ENCODE assay signal across 1 cellular context in the genomic region with DNA sequence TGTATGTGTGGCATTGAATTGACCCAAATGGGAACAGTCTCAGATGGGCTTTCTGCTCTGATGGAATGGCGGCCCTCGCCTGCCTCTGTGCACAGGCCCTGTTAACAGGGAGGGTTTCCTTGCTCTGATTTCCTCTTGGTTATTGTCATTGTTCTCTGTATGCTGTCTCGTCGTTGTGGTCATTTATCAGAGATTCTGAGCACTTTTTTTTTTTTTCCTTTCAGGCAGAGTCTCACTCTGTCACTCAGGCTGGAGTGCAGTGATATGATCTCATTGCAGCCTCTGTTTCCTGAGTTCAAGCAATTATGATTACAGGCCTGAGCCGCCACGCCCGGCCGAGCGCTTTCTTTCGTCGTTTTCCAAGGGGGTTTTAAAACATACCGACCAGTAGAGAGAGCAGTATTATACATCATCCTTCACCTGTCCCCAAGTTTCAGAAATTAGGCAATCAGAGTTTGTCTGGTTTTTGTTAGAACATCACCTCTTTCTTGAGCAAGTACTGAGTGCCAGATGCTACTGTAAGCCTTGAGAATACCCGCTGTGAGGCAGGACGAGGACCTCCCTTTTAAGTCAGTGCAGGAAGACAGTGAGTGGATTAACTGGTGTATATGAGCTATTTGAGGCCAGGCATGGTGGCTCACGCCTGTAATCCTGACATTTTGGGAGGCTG.
TF ChIP-seq lines count a peak whose summit lies in the region.

No MANE protein-coding gene starts in this region.

TF ChIP-seq in H1, 55 proteins besides CTCF, POLR2A, EP300 and RAD21 (continued from another document):
- TF ChIP-seq SP2 (IDR thresholded peaks at IDR 0.05; ENCODE audit: low read length) (no peak), TAF1 (IDR thresholded peaks at IDR 0.05; ENCODE audit: low read depth, low read length) (no peak), EGR1 (IDR thresholded peaks at IDR 0.05; ENCODE audit: borderline replicate concordance, low read depth, low read length) (no peak), BACH1 (IDR thresholded peaks at IDR 0.05; ENCODE audit: low read length) (no peak), YY1 (IDR thresholded peaks at IDR 0.05; ENCODE audit: low read depth, low read length) (no peak), CBX8 (IDR thresholded peaks at IDR 0.05; ENCODE audit: borderline replicate concordance, low read depth, low read length) (no peak), SIX5 (IDR thresholded peaks at IDR 0.05; ENCODE audit: low read depth, low read length) (no peak), KDM4A (IDR thresholded peaks at IDR 0.05; ENCODE audit: low read depth, low read length, severe bottlenecking) (no peak), JUND (IDR thresholded peaks at IDR 0.05; ENCODE audit: low read length) (no peak), SIN3A (conservative IDR thresholded peaks at IDR 0.05 in 1 of 2, IDR thresholded peaks at IDR 0.05 in 1 of 2; ENCODE audit: low read depth in 1 of 2, low read length in 2 of 2) (no peak), POU5F1 (IDR thresholded peaks at IDR 0.05; ENCODE audit: low read depth, low read length) (no peak), RBBP5 (IDR thresholded peaks at IDR 0.05; ENCODE audit: borderline replicate concordance, low read depth, low read length) (no peak), GTF2F1 (IDR thresholded peaks at IDR 0.05; ENCODE audit: borderline replicate concordance, low read depth, low read length) (no peak), EZH2 (IDR thresholded peaks at IDR 0.05; ENCODE audit: low read depth, low read length, severe bottlenecking) (no peak)
